20 cellular contexts compared by ENCODE assay signal in genomic region chr13:39596176-39596575, GRCh38.
"Had no signal": no experiment of that assay in that cellular context is flagged by ENCODE, and none has a peak within 500 bp of the region (broad histone marks: within the 10 kb centered on the region; RNA-seq: fewer than 3 reads in every experiment).

No MANE protein-coding gene starts in this region.

- H3K79me2 ChIP-seq: parathyroid adenoma had no signal

- H3K4me1 ChIP-seq: parathyroid adenoma, right lobe of liver, thyroid gland had no signal

- H3K27ac ChIP-seq: dorsolateral prefrontal cortex, neutrophil, parathyroid adenoma, right lobe of liver, stomach, thyroid gland had no signal

- H3K4me3 ChIP-seq: mucosa of descending colon, right lobe of liver, stomach, thyroid gland had no signal

- H3K36me3 ChIP-seq: neutrophil, right lobe of liver, stomach, thyroid gland had no signal

- H2AFZ ChIP-seq: parathyroid adenoma had no signal

- ATAC-seq: mucosa of descending colon; natural killer cell treated with Interleukin-12 subunit alpha and Interleukin-12 subunit beta and Interleukin-15 and Interleukin-18, amount 100 ng/mL, for 72 hours; right lobe of liver had no signal

- H3K9me3 ChIP-seq: mucosa of descending colon, neutrophil, right lobe of liver, stomach, thyroid gland had no signal

- DNase-seq: dorsolateral prefrontal cortex; effector CD4-positive, alpha-beta T cell; hypothalamus; immature natural killer cell; islet precursor cell; kidney glomerular epithelial cell; mesenchymal stem cell; mucosa of descending colon; naive B cell; right lobe of liver; small intestine; stimulated activated CD4-positive, alpha-beta T cell treated with anti-CD3 and anti-CD28 coated beads, Interleukin-15, amount 100 ng/mL, for 24 hours; stimulated activated CD4-positive, alpha-beta T cell treated with anti-CD3 and anti-CD28 coated beads, Interleukin-2, amount 100 ng/mL, for 48 hours; stimulated activated CD8-positive, alpha-beta memory T cell treated with anti-CD3 and anti-CD28 coated beads, Interleukin-4, amount 100 ng/mL, for 48 hours; stimulated activated naive CD4-positive, alpha-beta T cell treated with Interleukin-2 at 50 U/mL for 16 hours; stomach; thyroid gland had no signal
